Comparison of ENCODE assay signal across 8 cellular contexts in genomic region chr6:142926494-142927273, GRCh38. TPM values are rescaled to one million over a fixed set of nuclear protein-coding genes. Genes with fewer than 3 reads are reported as not detected.
DNase-seq lines count a peak whose midpoint lies in the region; ATAC-seq, FAIRE-seq and TF ChIP-seq lines count a peak whose summit lies in the region.

No MANE protein-coding gene starts in this region.

- FAIRE-seq in RCC 7860 (lab: Jason Lieb, UNC) (no peak), frontal cortex (lab: Jason Lieb, UNC) (no peak)

- peak in 1 of 2 donors; percentile 69 for TF ChIP-seq POLR2A in thyroid gland (IDR thresholded peaks at IDR 0.05)

- H3K27me3 Mint-ChIP-seq in activated naive CD4-positive, alpha-beta T cell treated with anti-CD3 and anti-CD28 coated beads, Interleukin-2, amount 10 ng/mL, durations not matched to agents 7 days and 5 days: no peaks in the 10 kb centered on the region

- H3K36me3 ChIP-seq in neuron (ENCODE audit: insufficient read depth, low read length) (no peaks in the 10 kb centered on the region), thyroid gland (no peaks in the 10 kb centered on the region)

- H3K4me3 Mint-ChIP-seq in activated naive CD4-positive, alpha-beta T cell treated with anti-CD3 and anti-CD28 coated beads, Interleukin-2, amount 10 ng/mL, durations not matched to agents 7 days and 5 days: peak overlapping the region; percentile 93

- DNase-seq in AG08396 (ENCODE audit: low spot score) (peak; percentile 91), RCC 7860 (ENCODE audit: low spot score) (peak; percentile 40), frontal cortex (ENCODE audit: low spot score in 2 of 2) (peak; percentile 85 to 88), thyroid gland (peak; percentile 73 to 79)
- peak; percentile 91 for DNase-seq in activated naive CD4-positive, alpha-beta T cell treated with anti-CD3 and anti-CD28 coated beads, Interleukin-2, amount 10 ng/mL, durations not matched to agents 7 days and 5 days

- H3K4me1 Mint-ChIP-seq in activated naive CD4-positive, alpha-beta T cell treated with anti-CD3 and anti-CD28 coated beads, Interleukin-2, amount 10 ng/mL, durations not matched to agents 7 days and 5 days: peaks cover 57% of the 10 kb centered on the region

- 7 to 8% methylated on average over 16 to 28 of the region's 76 CpGs for WGBS in thyroid gland, 2 donors

- H3K27ac Mint-ChIP-seq in activated naive CD4-positive, alpha-beta T cell treated with anti-CD3 and anti-CD28 coated beads, Interleukin-2, amount 10 ng/mL, durations not matched to agents 7 days and 5 days: peak overlapping the region; percentile 93

- peak overlapping the region; percentile 82 for H2AFZ ChIP-seq in neuron (ENCODE audit: low read depth, low read length)

- no peaks in the 10 kb centered on the region for H3K9me3 Mint-ChIP-seq in activated naive CD4-positive, alpha-beta T cell treated with anti-CD3 and anti-CD28 coated beads, Interleukin-2, amount 10 ng/mL, durations not matched to agents 7 days and 5 days

- peak overlapping the region; percentile 78 to 96 (median 90) for H3K27ac ChIP-seq in thyroid gland

- CTCF ChIA-PET in activated naive CD4-positive, alpha-beta T cell treated with anti-CD3 and anti-CD28 coated beads, Interleukin-2, amount 10 ng/mL, durations not matched to agents 7 days and 5 days (lab: Charles Lee): interaction anchor here (0.6 to 6.9 kb wide), 8 partner anchors 10 to 217 kb away, joined by 3 to 39 read pairs (median 4); no protein-coding TSS in a partner anchor

- peaks cover 22% of the 10 kb centered on the region for H3K36me3 Mint-ChIP-seq in activated naive CD4-positive, alpha-beta T cell treated with anti-CD3 and anti-CD28 coated beads, Interleukin-2, amount 10 ng/mL, durations not matched to agents 7 days and 5 days

- intact Hi-C loops in thyroid gland (cut with DNase I): no loop called here

- peak; percentile 75 for ATAC-seq in GM18870 (IDR thresholded peaks at IDR 0.05; ENCODE audit: unreplicated experiment)
- ATAC-seq in HG03066 (IDR thresholded peaks at IDR 0.05; ENCODE audit: low read depth, unreplicated experiment): peak; percentile 91

- H3K4me1 ChIP-seq in neuron (ENCODE audit: insufficient read depth, low read length) (peaks cover 9% of the 10 kb centered on the region), thyroid gland (peaks cover 4 to 8% of the 10 kb centered on the region in 2 donors)

- TF ChIP-seq CTCF in thyroid gland (IDR thresholded peaks at IDR 0.05): no peak

- peak overlapping the region; percentile 51 for H3K4me3 ChIP-seq in neuron (ENCODE audit: low read length)
- peak overlapping the region in 2 of 3 donors; percentile 33 to 47 for H3K4me3 ChIP-seq in thyroid gland (replicated peaks in 1 of 3)

- no peaks in the 10 kb centered on the region for H3K27me3 ChIP-seq in neuron (ENCODE audit: insufficient read depth, low read length)
- H3K27me3 ChIP-seq in thyroid gland: no peaks in the 10 kb centered on the region

- no peaks in the 10 kb centered on the region for H3K9me3 ChIP-seq in neuron (ENCODE audit: low read length)
- H3K9me3 ChIP-seq in thyroid gland: no peaks in the 10 kb centered on the region

RNA-seq across cellular contexts. Expression of gene HIVEP2, which starts 18.3 kb away (rescaled TPM):
- 68.9 TPM for total RNA-seq in frontal cortex
- 10 to 100 TPM; 23.3 to 41.8 (median 26.4) TPM for total RNA-seq in thyroid gland

Comparison
In these comparisons a context has a peak if more than half of its experiments do, and no peak if none do; other contexts are left out.
1. Peak in every context shown above with its lines: DNase-seq, ATAC-seq, H3K4me3 ChIP-seq and H3K27ac ChIP-seq.
2. DNase-seq: peak in every context shown above with its lines; median percentile 91 in AG08396; 91 in activated naive CD4-positive, alpha-beta T cell treated with anti-CD3 and anti-CD28 coated beads, Interleukin-2, amount 10 ng/mL, durations not matched to agents 7 days and 5 days; 86 in frontal cortex; 76 in thyroid gland; 40 in RCC 7860.